In genomic region chr16:70395345-70395901, GRCh38 we compare ENCODE assay signal across 8 cellular contexts. TPM values are rescaled to one million over a fixed set of nuclear protein-coding genes. Genes with fewer than 3 reads are reported as not detected.
DNase-seq lines count a peak whose midpoint lies in the region; ATAC-seq and TF ChIP-seq lines count a peak whose summit lies in the region.

No MANE protein-coding gene starts in this region.

- H3K36me3 Mint-ChIP-seq in CD14-positive monocyte: peaks cover 47 to 79% of the 10 kb centered on the region in 2 donors

- H3K4me3 ChIP-seq in psoas muscle: no peak overlapping the region

- H3K9me3 ChIP-seq in psoas muscle: no peaks in the 10 kb centered on the region

- intact Hi-C loops in CD14-positive monocyte (cut with micrococcal nuclease): loop anchor here (2.0 to 5.0 kb wide), 2 partner anchors 57 to 75 kb away; partner anchors contain the start of gene FCSK (in 1 of the 2)
- intact Hi-C loops in Right ventricle myocardium inferior (cut with DNase I): loop anchor here (2.0 kb wide), 1 partner anchor 75 kb away; no protein-coding TSS in a partner anchor
- intact Hi-C loops in psoas muscle (cut with DNase I): loop anchor here in 1 of 2 donors (2.0 kb wide), 1 partner anchor 75 kb away; no protein-coding TSS in a partner anchor

- peaks cover 15% of the 10 kb centered on the region for H3K4me1 ChIP-seq in psoas muscle

- peak; percentile 47 for ATAC-seq in GM21717 (IDR thresholded peaks at IDR 0.05; ENCODE audit: unreplicated experiment)
- ATAC-seq in Right ventricle myocardium inferior: peak; percentile 77
- ATAC-seq in psoas muscle: peak; percentile 67 to 75 (median 73)
- ATAC-seq in HG03159 (IDR thresholded peaks at IDR 0.05; ENCODE audit: unreplicated experiment): no peak

- peaks cover 0 to 36% of the 10 kb centered on the region in 2 donors for H3K36me3 ChIP-seq in psoas muscle (ENCODE audit: insufficient read depth in 1 of 2, low read depth in 1 of 2)

- peak; percentile 83 for TF ChIP-seq CTCF in CD14-positive monocyte (IDR thresholded peaks at IDR 0.05)
- TF ChIP-seq CTCF in psoas muscle (IDR thresholded peaks at IDR 0.05): peak; percentile 73

- WGBS in psoas muscle, 3 donors: 56 to 61% (median 61%) methylated on average over 8 of the region's 8 CpGs

- H3K27me3 Mint-ChIP-seq in CD14-positive monocyte (ENCODE audit: low read depth in 3 of 3): peaks cover 0 to 2% (median 2%) of the 10 kb centered on the region in 3 donors

- DNase-seq in CD14-positive monocyte (ENCODE audit: low spot score): peak; percentile 81
- peak; percentile 24 for DNase-seq in RPMI7951 (ENCODE audit: low read depth)
- peak; percentile 36 for DNase-seq in activated T-helper 9 cell treated with anti-CD3 and anti-CD28 coated beads, Interleukin-2, amount 50 U/mL, for 16 hours (ENCODE audit: low read depth)
- DNase-seq in Right ventricle myocardium inferior (ENCODE audit: missing footprints): peak; percentile 87
- peak; percentile 71 to 87 for DNase-seq in psoas muscle
- no peak for DNase-seq in NCI-H2029 treated with DMSO at 0.1 percent for 48 hours (lab: John Stamatoyannopoulos, UW)

- H3K9me3 Mint-ChIP-seq in CD14-positive monocyte: no peaks in the 10 kb centered on the region

- no peak overlapping the region for H3K27ac ChIP-seq in psoas muscle

- H3K27ac Mint-ChIP-seq in CD14-positive monocyte: peak overlapping the region in 1 of 7 donors; percentile 58

- no peak overlapping the region for H3K4me3 Mint-ChIP-seq in CD14-positive monocyte

- H3K27me3 ChIP-seq in psoas muscle (ENCODE audit: insufficient read depth in 3 of 3, low read length in 2 of 3): no peaks in the 10 kb centered on the region

- peaks cover 4% of the 10 kb centered on the region for H3K4me1 Mint-ChIP-seq in CD14-positive monocyte

RNA-seq across cellular contexts. Expression of gene ST3GAL2, which starts 43.5 kb away (rescaled TPM):
- polyA plus RNA-seq in CD14-positive monocyte (10 to 100 TPM; 13.5 to 20.0 TPM), psoas muscle (10 to 100 TPM in 1 of 3 donors, 1 to 10 TPM in 2; 7.0 to 19.8 (median 8.9) TPM)
- total RNA-seq in RPMI7951 (2014; rRNA removed; shearing (Covaris generic)): 18.5 and 26.6 TPM in 2 replicates
- total RNA-seq in Right ventricle myocardium inferior (25.6 TPM), psoas muscle (10 to 100 TPM; 16.8 to 33.0 (median 22.6) TPM)

RNA-seq across cellular contexts. Expression of gene DDX19A, which starts 48.7 kb away (rescaled TPM):
- polyA plus RNA-seq in CD14-positive monocyte (10 to 100 TPM; 18.4 to 21.5 TPM), psoas muscle (10 to 100 TPM; 36.4 to 73.0 (median 50.1) TPM)
- 40.0 and 40.9 TPM in 2 replicates for total RNA-seq in RPMI7951 (2014; rRNA removed; shearing (Covaris generic))
- total RNA-seq in Right ventricle myocardium inferior (23.3 TPM), psoas muscle (10 to 100 TPM; 42.1 to 78.6 (median 54.2) TPM)

RNA-seq across cellular contexts. Expression of gene FCSK, which starts 59.0 kb away (rescaled TPM):
- polyA plus RNA-seq in CD14-positive monocyte (1 to 10 TPM; 4.2 to 6.4 TPM), psoas muscle (1 to 10 TPM; 5.7 to 8.0 (median 6.0) TPM)
- total RNA-seq in RPMI7951 (2014; rRNA removed; shearing (Covaris generic)): 3.9 and 6.4 TPM in 2 replicates
- total RNA-seq in Right ventricle myocardium inferior (7.5 TPM), psoas muscle (10 to 100 TPM in 2 of 4 donors, 1 to 10 TPM in 2; 4.9 to 11.0 (median 9.3) TPM)
